11 cellular contexts compared by ENCODE assay signal in the genomic region with DNA sequence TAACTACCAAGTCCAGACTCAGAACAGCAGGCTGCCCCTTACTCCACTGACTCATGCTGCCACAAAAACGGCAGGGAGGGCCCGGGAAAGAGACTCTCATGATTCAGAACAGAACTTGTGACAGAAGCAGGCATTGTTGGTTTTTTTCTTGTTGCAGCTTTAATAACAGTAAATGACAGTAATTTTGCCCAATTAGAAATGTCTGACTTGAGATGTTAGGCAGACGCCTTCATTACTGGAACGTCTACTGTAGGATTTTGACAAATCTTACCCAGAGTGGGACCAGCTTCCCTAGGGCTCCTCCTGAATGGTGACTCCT.
DNase-seq lines count a peak whose midpoint lies in the region; ATAC-seq, FAIRE-seq and TF ChIP-seq lines count a peak whose summit lies in the region.
"Had no signal": no experiment of that assay in that cellular context is flagged by ENCODE, and none has a peak within 500 bp of the region (broad histone marks: within the 10 kb centered on the region; RNA-seq: fewer than 3 reads in every experiment).

No MANE protein-coding gene starts in this region.

- no peaks in the 10 kb centered on the region for H3K27me3 Mint-ChIP-seq in activated CD4-positive, alpha-beta T cell treated with anti-CD3 and anti-CD28 coated beads for 36 hours
- H3K27me3 Mint-ChIP-seq in activated T-cell treated with anti-CD3 and anti-CD28 coated beads, Interleukin-2, amount 50 U/mL, for 4 hours (ENCODE audit: low read depth): no peaks in the 10 kb centered on the region

- H3K27me3 ChIP-seq in left lung: no peaks in the 10 kb centered on the region

- H3K9me3 ChIP-seq in left lung: no peaks in the 10 kb centered on the region
- H3K9me3 ChIP-seq: A549 had no signal

- FAIRE-seq in frontal cortex (lab: Jason Lieb, UNC): no peak
- FAIRE-seq: A549 had no signal

- H3K4me1 ChIP-seq in left lung: no peaks in the 10 kb centered on the region
- H3K4me1 ChIP-seq: A549 had no signal

- H3K36me3 Mint-ChIP-seq in activated CD4-positive, alpha-beta T cell treated with anti-CD3 and anti-CD28 coated beads for 36 hours (ENCODE audit: low read depth): no peaks in the 10 kb centered on the region
- H3K36me3 Mint-ChIP-seq in activated T-cell treated with anti-CD3 and anti-CD28 coated beads, Interleukin-2, amount 50 U/mL, for 4 hours (ENCODE audit: insufficient read depth): no peaks in the 10 kb centered on the region

- CTCF ChIA-PET in activated CD4-positive, alpha-beta T cell treated with anti-CD3 and anti-CD28 coated beads for 36 hours (lab: Charles Lee): no interaction called here

- no peak for ATAC-seq in activated CD4-positive, alpha-beta T cell treated with anti-CD3 and anti-CD28 coated beads for 36 hours
- ATAC-seq in left lung (peak; percentile 55), GM21825 (IDR thresholded peaks at IDR 0.05; ENCODE audit: unreplicated experiment) (no peak)
- ATAC-seq in activated T-cell treated with anti-CD3 and anti-CD28 coated beads, Interleukin-2, amount 50 U/mL, for 4 hours: no peak
- ATAC-seq: A549, Right ventricle myocardium inferior had no signal

- H3K4me1 Mint-ChIP-seq in activated CD4-positive, alpha-beta T cell treated with anti-CD3 and anti-CD28 coated beads for 36 hours: no peaks in the 10 kb centered on the region
- no peaks in the 10 kb centered on the region for H3K4me1 Mint-ChIP-seq in activated T-cell treated with anti-CD3 and anti-CD28 coated beads, Interleukin-2, amount 50 U/mL, for 4 hours (ENCODE audit: low read depth)

- no peak overlapping the region for H3K27ac ChIP-seq in left lung
- H3K27ac ChIP-seq: A549 had no signal

- H3K4me3 Mint-ChIP-seq in activated CD4-positive, alpha-beta T cell treated with anti-CD3 and anti-CD28 coated beads for 36 hours: no peak overlapping the region
- no peak overlapping the region for H3K4me3 Mint-ChIP-seq in activated T-cell treated with anti-CD3 and anti-CD28 coated beads, Interleukin-2, amount 50 U/mL, for 4 hours

- no peak for TF ChIP-seq CTCF in left lung (IDR thresholded peaks at IDR 0.05)

- no peak overlapping the region for H3K4me3 ChIP-seq in left lung
- H3K4me3 ChIP-seq: A549 had no signal

- no peak overlapping the region for H3K27ac Mint-ChIP-seq in activated CD4-positive, alpha-beta T cell treated with anti-CD3 and anti-CD28 coated beads for 36 hours

- intact Hi-C loops in activated CD4-positive, alpha-beta T cell treated with anti-CD3 and anti-CD28 coated beads for 36 hours (cut with DNase I, micrococcal nuclease): no loop called here
- intact Hi-C loops in left lung (cut with DNase I): no loop called here

- H3K9me3 Mint-ChIP-seq in activated CD4-positive, alpha-beta T cell treated with anti-CD3 and anti-CD28 coated beads for 36 hours (ENCODE audit: low read depth): peaks cover 2% of the 10 kb centered on the region
- no peaks in the 10 kb centered on the region for H3K9me3 Mint-ChIP-seq in activated T-cell treated with anti-CD3 and anti-CD28 coated beads, Interleukin-2, amount 50 U/mL, for 4 hours

- H3K36me3 ChIP-seq in left lung: no peaks in the 10 kb centered on the region

- DNase-seq in activated CD4-positive, alpha-beta T cell treated with anti-CD3 and anti-CD28 coated beads for 36 hours: peak; percentile 10
- DNase-seq in activated CD4-positive, alpha-beta T cell treated with anti-CD3 and anti-CD28 coated beads, Interleukin-2, amount 50 U/mL, for 48 hours: no peak
- peak; percentile 86 for DNase-seq in brain pericyte (ENCODE audit: low read depth, low spot score)
- DNase-seq in left lung: no peak
- DNase-seq in activated T-cell treated with anti-CD3 and anti-CD28 coated beads, Interleukin-2, amount 50 U/mL, for 4 hours: no peak
- no peak for DNase-seq in frontal cortex (ENCODE audit: low spot score in 2 of 2)
- no peak for DNase-seq in activated T-cell treated with anti-CD3 and anti-CD28 coated beads, Interleukin-2, amount 50 U/mL, for 1 hour
- DNase-seq: MM.1S had no signal

- POLR2A ChIA-PET in activated CD4-positive, alpha-beta T cell treated with anti-CD3 and anti-CD28 coated beads for 36 hours (lab: Charles Lee): no interaction called here

Comparison
In these comparisons a context has a peak if more than half of its experiments do, and no peak if none do; other contexts are left out.
1. DNase-seq: peak in activated CD4-positive, alpha-beta T cell treated with anti-CD3 and anti-CD28 coated beads for 36 hours (single experiment) and brain pericyte (single experiment); none in activated CD4-positive, alpha-beta T cell treated with anti-CD3 and anti-CD28 coated beads, Interleukin-2, amount 50 U/mL, for 48 hours (0 of 2), left lung (0 of 2), activated T-cell treated with anti-CD3 and anti-CD28 coated beads, Interleukin-2, amount 50 U/mL, for 4 hours (single experiment), frontal cortex (0 of 2) and activated T-cell treated with anti-CD3 and anti-CD28 coated beads, Interleukin-2, amount 50 U/mL, for 1 hour (single experiment).